1 cellular context compared by ENCODE assay signal in genomic region chr6:131015192-131015591, GRCh38.
TF ChIP-seq lines count a peak whose summit lies in the region.

No MANE protein-coding gene starts in this region.

TF ChIP-seq in endothelial cell of umbilical vein, 7 proteins besides CTCF, POLR2A, EP300 and RAD21:
- TF ChIP-seq EZH2 (IDR thresholded peaks at IDR 0.05; ENCODE audit: borderline replicate concordance, low read depth, low read length, severe bottlenecking) (no peak), JUN (IDR thresholded peaks at IDR 0.05; ENCODE audit: borderline replicate concordance, insufficient read depth, insufficient read length, low read depth) (no peak), GATA2 (IDR thresholded peaks at IDR 0.05; ENCODE audit: insufficient read depth, insufficient read length, low read depth, low read length) (no peak), FOS (IDR thresholded peaks at IDR 0.05; ENCODE audit: borderline replicate concordance, insufficient read depth, low read length) (no peak), MAX (IDR thresholded peaks at IDR 0.05; ENCODE audit: insufficient read depth, insufficient read length) (no peak), POLR2AphosphoS5 (IDR thresholded peaks at IDR 0.05; ENCODE audit: insufficient read depth, low read depth, low read length) (no peak), MYC (IDR thresholded peaks at IDR 0.05; ENCODE audit: low read depth, low read length) (no peak)
